ENCODE assay signal across 8 cellular contexts in genomic region chr9:4662989-4663792, GRCh38. TPM values are rescaled to one million over a fixed set of nuclear protein-coding genes. Genes with fewer than 3 reads are reported as not detected.
A peak's percentile ranks its signal among the peaks of the same experiment; 100 is the strongest.
DNase-seq lines count a peak whose midpoint lies in the region; ATAC-seq and TF ChIP-seq lines count a peak whose summit lies in the region.

No MANE protein-coding gene starts in this region.

- peak overlapping the region; percentile 72 for H3K27ac ChIP-seq in CD4-positive, alpha-beta T cell (ENCODE audit: low read depth, low read length)
- H3K27ac ChIP-seq in iPS-20b (ENCODE audit: low read length) (no peak overlapping the region), stomach smooth muscle (ENCODE audit: low read length) (peak overlapping the region; percentile 56)

- H3K27ac Mint-ChIP-seq in CD4-positive, alpha-beta T cell = peak overlapping the region; percentile 88
- peak overlapping the region; percentile 82 for H3K27ac Mint-ChIP-seq in HFFc6
- H3K27ac Mint-ChIP-seq in activated T-helper 17 cell treated with anti-CD3 and anti-CD28 coated beads, Interleukin-2, amount 50 U/mL, for 72 hours = peak overlapping the region; percentile 73

- DNase-seq in CD4-positive, alpha-beta T cell = peak in 2 of 10 experiments; percentile 11 to 22
- DNase-seq in HFFc6 (no peak), COR-L47 (lab: John Stamatoyannopoulos, UW) (no peak), AG20443 (ENCODE audit: low spot score) (no peak)
- no peak for DNase-seq in activated CD8-positive, alpha-beta memory T cell treated with anti-CD3 and anti-CD28 coated beads, Interleukin-2, amount 50 U/mL, for 4 hours

- ATAC-seq in CD4-positive, alpha-beta T cell (ENCODE audit: poor library complexity) = peak; percentile 13
- no peak for ATAC-seq in activated T-helper 17 cell treated with anti-CD3 and anti-CD28 coated beads, Interleukin-2, amount 50 U/mL, for 72 hours (replicated peaks)

- intact Hi-C loops in CD4-positive, alpha-beta T cell (cut with DNase I, micrococcal nuclease) = loop anchor here (1.0 to 10.0 kb wide), 6 partner anchors 16 to 1138 kb away; partner anchors contain the start of genes AK3 (in 2 of the 2), CDC37L1 (in 2 of the 2), RCL1 (in 2 of the 2) and RFX3 (in 1 of the 2)

- peak overlapping the region; percentile 51 for H3K9ac ChIP-seq in iPS-20b (ENCODE audit: low read depth, low read length)
- peak overlapping the region in 1 of 2 donors; percentile 9 for H3K9ac ChIP-seq in stomach smooth muscle (ENCODE audit: low read length in 2 of 2)

- H3K27me3 ChIP-seq in CD4-positive, alpha-beta T cell (ENCODE audit: control insufficient read depth, insufficient read depth, low read length) = no peaks in the 10 kb centered on the region
- H3K27me3 ChIP-seq in iPS-20b (ENCODE audit: insufficient read depth, low read length) (peaks cover 20% of the 10 kb centered on the region; the same call in 1 of the 2 replicates), stomach smooth muscle (ENCODE audit: control insufficient read depth in 1 of 2, insufficient read depth in 2 of 2, low read length in 2 of 2) (no peaks in the 10 kb centered on the region)

- peaks cover 67% of the 10 kb centered on the region for H3K4me1 Mint-ChIP-seq in CD4-positive, alpha-beta T cell (ENCODE audit: low read depth)
- peaks cover 56% of the 10 kb centered on the region for H3K4me1 Mint-ChIP-seq in HFFc6 (ENCODE audit: low read depth)
- peaks cover 38% of the 10 kb centered on the region for H3K4me1 Mint-ChIP-seq in activated T-helper 17 cell treated with anti-CD3 and anti-CD28 coated beads, Interleukin-2, amount 50 U/mL, for 72 hours

- no peaks in the 10 kb centered on the region for H3K27me3 Mint-ChIP-seq in CD4-positive, alpha-beta T cell
- H3K27me3 Mint-ChIP-seq in HFFc6 (ENCODE audit: insufficient read depth) = no peaks in the 10 kb centered on the region; the same call in 1 of the 2 replicates
- H3K27me3 Mint-ChIP-seq in activated T-helper 17 cell treated with anti-CD3 and anti-CD28 coated beads, Interleukin-2, amount 50 U/mL, for 72 hours = no peaks in the 10 kb centered on the region

- peaks cover 5% of the 10 kb centered on the region for H3K36me3 Mint-ChIP-seq in CD4-positive, alpha-beta T cell (ENCODE audit: low read depth)
- H3K36me3 Mint-ChIP-seq in HFFc6 (ENCODE audit: low read depth) = peaks cover 5% of the 10 kb centered on the region; the same call in 1 of the 2 replicates
- H3K36me3 Mint-ChIP-seq in activated T-helper 17 cell treated with anti-CD3 and anti-CD28 coated beads, Interleukin-2, amount 50 U/mL, for 72 hours (ENCODE audit: low read depth) = no peaks in the 10 kb centered on the region

- H3K4me3 Mint-ChIP-seq in CD4-positive, alpha-beta T cell = peak overlapping the region; percentile 97
- peak overlapping the region; percentile 89 for H3K4me3 Mint-ChIP-seq in HFFc6
- H3K4me3 Mint-ChIP-seq in activated T-helper 17 cell treated with anti-CD3 and anti-CD28 coated beads, Interleukin-2, amount 50 U/mL, for 72 hours = peak overlapping the region; percentile 86

- H3K9me3 Mint-ChIP-seq in CD4-positive, alpha-beta T cell = no peaks in the 10 kb centered on the region
- no peaks in the 10 kb centered on the region for H3K9me3 Mint-ChIP-seq in HFFc6
- no peaks in the 10 kb centered on the region for H3K9me3 Mint-ChIP-seq in activated T-helper 17 cell treated with anti-CD3 and anti-CD28 coated beads, Interleukin-2, amount 50 U/mL, for 72 hours

- CTCF ChIA-PET in CD4-positive, alpha-beta T cell (lab: Charles Lee) = interaction anchor here (0.9 to 3.9 kb wide), 6 partner anchors 16 to 86 kb away, joined by 3 to 22 read pairs (median 4); partner anchors contain the start of gene CDC37L1

- no peaks in the 10 kb centered on the region for H3K9me3 ChIP-seq in CD4-positive, alpha-beta T cell (ENCODE audit: control insufficient read depth, low read length)
- no peaks in the 10 kb centered on the region for H3K9me3 ChIP-seq in iPS-20b (ENCODE audit: insufficient read depth, low read depth, low read length)
- H3K9me3 ChIP-seq in stomach smooth muscle (ENCODE audit: control insufficient read depth in 2 of 2, low read length in 2 of 2) = no peaks in the 10 kb centered on the region

- H3K36me3 ChIP-seq in iPS-20b (ENCODE audit: insufficient read depth, low read depth, low read length) = no peaks in the 10 kb centered on the region
- no peaks in the 10 kb centered on the region for H3K36me3 ChIP-seq in stomach smooth muscle (ENCODE audit: control insufficient read depth in 2 of 2, insufficient read depth in 2 of 2, low read length in 2 of 2)

- POLR2A ChIA-PET in CD4-positive, alpha-beta T cell (lab: Charles Lee) = interaction anchor here (0.7 to 5.5 kb wide), 6 partner anchors 14 to 526 kb away, joined by 3 to 95 read pairs (median 6); partner anchors contain the start of gene CDC37L1

- no peak for TF ChIP-seq CTCF in CD4-positive, alpha-beta T cell (IDR thresholded peaks at IDR 0.05)
- TF ChIP-seq CTCF in HFFc6 (IDR thresholded peaks at IDR 0.05) = no peak

- peak overlapping the region; percentile 84 for H3K4me3 ChIP-seq in iPS-20b (ENCODE audit: low read length)
- peak overlapping the region; percentile 80 to 83 for H3K4me3 ChIP-seq in stomach smooth muscle (ENCODE audit: low read length in 2 of 2)

- H3K4me1 ChIP-seq in iPS-20b (ENCODE audit: insufficient read depth, low read length) = peaks cover 33% of the 10 kb centered on the region
- peaks cover 16% of the 10 kb centered on the region for H3K4me1 ChIP-seq in stomach smooth muscle (ENCODE audit: control insufficient read depth, insufficient read depth, low read length)

RNA-seq across cellular contexts. Expression of gene PLPP6, which starts 1.1 kb away (rescaled TPM):
- total RNA-seq in CD4-positive, alpha-beta T cell = 10 to 100 TPM in 1 of 2 experiments, 1 to 10 TPM in 1; 8.9 to 10.5 TPM
- 1 to 10 TPM; 5.0 to 6.8 (median 5.9) TPM for total RNA-seq in HFFc6 (2021; fragmentation: NEBNext Ultra II Directional; extraction: Animal tissue kit (Norgen Biotek cat#: 25700))
- total RNA-seq in activated T-helper 17 cell treated with anti-CD3 and anti-CD28 coated beads, Interleukin-2, amount 50 U/mL, for 72 hours = 1 to 10 TPM; 2.8 to 3.8 TPM

RNA-seq across cellular contexts. Expression of gene SPATA6L, which starts 3.1 kb away (rescaled TPM):
- 10 to 100 TPM in 1 of 2 experiments, 1 to 10 TPM in 1; 9.4 to 10.8 TPM for total RNA-seq in CD4-positive, alpha-beta T cell
- under 1 TPM in 4 of 6 experiments, not detected in 2; 0.27 to 0.73 (median 0.54) TPM for total RNA-seq in HFFc6 (2021; fragmentation: NEBNext Ultra II Directional; extraction: Animal tissue kit (Norgen Biotek cat#: 25700))
- total RNA-seq in activated T-helper 17 cell treated with anti-CD3 and anti-CD28 coated beads, Interleukin-2, amount 50 U/mL, for 72 hours = 1 to 10 TPM in 1 of 2 donors, under 1 TPM in 1; 0.84 to 1.6 TPM

RNA-seq across cellular contexts. Expression of gene CDC37L1, which starts 16.2 kb away (rescaled TPM):
- total RNA-seq in CD4-positive, alpha-beta T cell = 10 to 100 TPM; 49.1 to 53.4 TPM
- 10 to 100 TPM; 11.0 to 16.5 (median 12.0) TPM for total RNA-seq in HFFc6 (2021; fragmentation: NEBNext Ultra II Directional; extraction: Animal tissue kit (Norgen Biotek cat#: 25700))
- total RNA-seq in activated T-helper 17 cell treated with anti-CD3 and anti-CD28 coated beads, Interleukin-2, amount 50 U/mL, for 72 hours = 10 to 100 TPM in 1 of 2 donors, 1 to 10 TPM in 1; 9.3 to 11.0 TPM
